Comparison of ENCODE assay signal across 15 cellular contexts in the genomic region with DNA sequence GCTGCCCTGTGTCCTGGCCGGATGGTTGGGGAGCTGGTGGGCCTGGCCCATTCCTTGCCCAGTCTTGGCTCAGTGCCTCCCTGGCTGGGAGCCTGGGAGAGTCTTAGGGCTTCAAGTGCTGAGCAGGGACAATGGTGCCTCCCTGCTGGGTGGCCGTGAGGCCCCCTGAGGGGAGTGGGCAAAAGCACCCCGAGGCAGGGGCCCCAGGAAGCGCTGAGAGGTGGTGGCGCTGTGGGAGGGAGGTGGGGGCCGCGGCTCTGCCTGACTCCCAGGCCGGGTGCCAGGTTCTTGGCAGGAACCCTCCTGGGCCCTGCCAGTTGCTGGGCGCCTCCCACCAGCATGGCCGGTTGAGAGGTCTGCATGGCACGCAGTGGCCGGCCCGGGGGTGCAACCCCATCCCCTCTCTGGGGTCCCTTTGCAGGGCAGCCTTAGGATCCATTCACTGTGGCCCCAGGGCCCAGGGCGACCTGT. TPM values are rescaled to one million over a fixed set of nuclear protein-coding genes. Genes with fewer than 3 reads are reported as not detected.
DNase-seq lines count a peak whose midpoint lies in the region; ATAC-seq and TF ChIP-seq lines count a peak whose summit lies in the region.
"Had no signal": no experiment of that assay in that cellular context is flagged by ENCODE, and none has a peak within 500 bp of the region (broad histone marks: within the 10 kb centered on the region; RNA-seq: fewer than 3 reads in every experiment).

No MANE protein-coding gene starts in this region.

- H3K4me3 Mint-ChIP-seq in Caco-2 (ENCODE audit: unreplicated experiment), result no peak overlapping the region
- no peak overlapping the region for H3K4me3 Mint-ChIP-seq in CD4-positive, alpha-beta memory T cell
- H3K4me3 Mint-ChIP-seq: activated CD4-positive, alpha-beta memory T cell treated with anti-CD3 and anti-CD28 coated beads, Interleukin-2, amount 10 ng/mL, durations not matched to agents 7 days and 5 days; activated naive CD4-positive, alpha-beta T cell treated with anti-CD3 and anti-CD28 coated beads for 36 hours; T-helper 1 cell treated with Interleukin-12 subunit alpha and Interleukin-12 subunit beta and Interleukin-4 antibody, amounts not matched to agents 30 μg/mL and 1 μg/mL, for 36 hours had no signal

- H3K27me3 Mint-ChIP-seq in Caco-2 (ENCODE audit: insufficient read depth, unreplicated experiment), result no peaks in the 10 kb centered on the region
- H3K27me3 Mint-ChIP-seq in CD4-positive, alpha-beta memory T cell, result peaks cover 2 to 4% of the 10 kb centered on the region in 2 donors

- no TSS peak for BruUV-seq in Caco-2 (replicated peaks; lab: Mats Ljungman, UMichigan)

- intact Hi-C loops in Caco-2 (cut with micrococcal nuclease; ENCODE audit: unreplicated experiment) (no loop called here), ascending aorta (cut with DNase I) (loop anchor here (10.0 kb wide), 1 partner anchor 233 kb away; the partner anchor contains the start of genes PSMA7 and SS18L1), heart right ventricle (cut with DNase I) (loop anchor here in 3 of 10 donors (2.0 to 10.0 kb wide), 4 partner anchors 25 to 1120 kb away; partner anchors contain the start of genes ADRM1 (in 1 of the 3) and EEF1A2 (in 1 of the 3)), prostate gland (cut with DNase I) (loop anchor here (2.0 kb wide), 2 partner anchors 25 to 75 kb away; partner anchors contain the start of gene ADRM1), posterior vena cava (cut with DNase I) (no loop called here)
- intact Hi-C loops in CD4-positive, alpha-beta memory T cell (cut with micrococcal nuclease), result no loop called here

- no peaks in the 10 kb centered on the region for H3K9me3 ChIP-seq in Caco-2
- no peaks in the 10 kb centered on the region for H3K9me3 ChIP-seq in ascending aorta
- H3K9me3 ChIP-seq in heart right ventricle, result no peaks in the 10 kb centered on the region
- H3K9me3 ChIP-seq in prostate gland, result no peaks in the 10 kb centered on the region
- H3K9me3 ChIP-seq in CD4-positive, alpha-beta memory T cell (ENCODE audit: control insufficient read depth in 1 of 2, low read length in 2 of 2), result no peaks in the 10 kb centered on the region
- no peaks in the 10 kb centered on the region for H3K9me3 ChIP-seq in GM23248 (ENCODE audit: low read depth)

- no peaks in the 10 kb centered on the region for H3F3A ChIP-seq in GM23248 (ENCODE audit: insufficient read depth)

- H3K27me3 ChIP-seq in Caco-2 (replicated peaks; ENCODE audit: control insufficient read depth, insufficient read depth, low read length) (no peaks in the 10 kb centered on the region), ascending aorta (no peaks in the 10 kb centered on the region), heart right ventricle (no peaks in the 10 kb centered on the region), prostate gland (replicated peaks; ENCODE audit: insufficient read depth) (no peaks in the 10 kb centered on the region), GM23248 (replicated peaks; ENCODE audit: insufficient read depth) (no peaks in the 10 kb centered on the region)
- no peaks in the 10 kb centered on the region for H3K27me3 ChIP-seq in CD4-positive, alpha-beta memory T cell (ENCODE audit: insufficient read depth, low read length)

- in situ Hi-C loops in GM23248 (cut with MboI), result loop anchor here (25.0 kb wide), 1 partner anchor 365 kb away; no protein-coding TSS in a partner anchor

- no peak for TF ChIP-seq POLR2A in prostate gland (IDR thresholded peaks at IDR 0.05)

- no peak overlapping the region for H3K4me2 ChIP-seq in GM23248 (ENCODE audit: unreplicated experiment)

- peaks cover 36% of the 10 kb centered on the region for H3K36me3 Mint-ChIP-seq in Caco-2 (ENCODE audit: insufficient read depth, unreplicated experiment)
- peaks cover 6 to 7% of the 10 kb centered on the region in 2 donors for H3K36me3 Mint-ChIP-seq in CD4-positive, alpha-beta memory T cell

- CTCF ChIA-PET in Caco-2 (lab: Charles Lee), result interaction anchor here (0.9 to 1.9 kb wide), 3 partner anchors 8 to 12 kb away, joined by 4 to 5 read pairs (median 5); no protein-coding TSS in a partner anchor
- CTCF ChIA-PET in CD4-positive, alpha-beta memory T cell (lab: Charles Lee; ENCODE audit: partially characterized antibody), result no interaction called here

- peak overlapping the region; percentile 46 to 71 for H3K27ac ChIP-seq in ascending aorta
- peak overlapping the region in 8 of 10 donors; percentile 18 to 84 (median 61) for H3K27ac ChIP-seq in heart right ventricle
- peak overlapping the region; percentile 66 to 77 for H3K27ac ChIP-seq in prostate gland
- no peak overlapping the region for H3K27ac ChIP-seq in CD4-positive, alpha-beta memory T cell (ENCODE audit: low read depth, low read length)
- no peak overlapping the region for H3K27ac ChIP-seq in GM23248

- TF ChIP-seq CTCF in Caco-2 (IDR thresholded peaks at IDR 0.05; ENCODE audit: insufficient read depth in 1 of 2, low read depth in 1 of 2, low read length in 1 of 2, severe bottlenecking in 1 of 2, unreplicated experiment in 1 of 2) (no peak), ascending aorta (IDR thresholded peaks at IDR 0.05) (no peak), heart right ventricle (IDR thresholded peaks at IDR 0.05) (no peak), prostate gland (IDR thresholded peaks at IDR 0.05) (no peak)

- WGBS in heart right ventricle, 2 donors, result 47 to 54% methylated on average over 13 to 14 of the region's 14 CpGs
- WGBS in prostate gland, result 25% methylated on average over 14 of the region's 14 CpGs
- 43 to 53% methylated on average over 11 to 13 of the region's 14 CpGs for WGBS in GM23248 (ENCODE audit: low coverage in 1 of 2, low lambda C conversion rate in 2 of 2, missing lambda C conversion rate in 2 of 2), 2 experiments

- no peak overlapping the region for H3K4me3 ChIP-seq in Caco-2 (ENCODE audit: low read depth, low read length)
- peak overlapping the region in 1 of 2 donors; percentile 6 for H3K4me3 ChIP-seq in ascending aorta
- H3K4me3 ChIP-seq in heart right ventricle, result no peak overlapping the region
- no peak overlapping the region for H3K4me3 ChIP-seq in prostate gland
- H3K4me3 ChIP-seq in CD4-positive, alpha-beta memory T cell (ENCODE audit: low read length in 2 of 2), result no peak overlapping the region
- H3K4me3 ChIP-seq in GM23248, result no peak overlapping the region

- H3K36me3 ChIP-seq in Caco-2 (ENCODE audit: control insufficient read depth, insufficient read depth, low read length), result peaks cover 1% of the 10 kb centered on the region; the same call in 1 of the 2 replicates
- H3K36me3 ChIP-seq in ascending aorta, result no peaks in the 10 kb centered on the region
- no peaks in the 10 kb centered on the region for H3K36me3 ChIP-seq in heart right ventricle
- H3K36me3 ChIP-seq in prostate gland, result no peaks in the 10 kb centered on the region
- no peaks in the 10 kb centered on the region for H3K36me3 ChIP-seq in CD4-positive, alpha-beta memory T cell (ENCODE audit: insufficient read depth, low read length)
- no peaks in the 10 kb centered on the region for H3K36me3 ChIP-seq in GM23248 (ENCODE audit: low read depth)

- peaks cover 11% of the 10 kb centered on the region; the same call in 1 of the 2 replicates for H3K79me2 ChIP-seq in GM23248 (ENCODE audit: insufficient read depth)

- peaks cover 58% of the 10 kb centered on the region for H3K4me1 ChIP-seq in Caco-2
- H3K4me1 ChIP-seq in ascending aorta, result peaks cover 14 to 38% of the 10 kb centered on the region in 2 donors
- peaks cover 10 to 82% (median 55%) of the 10 kb centered on the region in 9 donors for H3K4me1 ChIP-seq in heart right ventricle
- peaks cover 21% of the 10 kb centered on the region for H3K4me1 ChIP-seq in prostate gland (replicated peaks)
- no peaks in the 10 kb centered on the region for H3K4me1 ChIP-seq in CD4-positive, alpha-beta memory T cell (ENCODE audit: insufficient read depth, low read length)
- H3K4me1 ChIP-seq in GM23248 (ENCODE audit: insufficient read depth), result peaks cover 13% of the 10 kb centered on the region

- POLR2A ChIA-PET in Caco-2 (lab: Charles Lee), result interaction anchor here (0.9 kb wide), 1 partner anchor 9 kb away, joined by 3 read pairs; the partner anchor contains the start of gene RPS21
- POLR2A ChIA-PET in CD4-positive, alpha-beta memory T cell (lab: Charles Lee; ENCODE audit: partially characterized antibody), result interaction anchor here (2.7 kb wide), 1 partner anchor 9 kb away, joined by 7 read pairs; the partner anchor contains the start of gene RPS21

- no peaks in the 10 kb centered on the region for H4K20me1 ChIP-seq in GM23248 (ENCODE audit: insufficient read depth)

- DNase-seq in Caco-2 (no peak), ascending aorta (ENCODE audit: low spot score in 2 of 2) (no peak), heart right ventricle (peak in 1 of 2 donors; percentile 63), prostate gland (ENCODE audit: low spot score) (no peak), GM23248 (no peak), posterior vena cava (ENCODE audit: low spot score) (no peak)
- DNase-seq in CD4-positive, alpha-beta memory T cell, result no peak
- DNase-seq: activated CD4-positive, alpha-beta memory T cell treated with anti-CD3 and anti-CD28 coated beads, Interleukin-2, amount 10 ng/mL, durations not matched to agents 7 days and 5 days; activated naive CD4-positive, alpha-beta T cell treated with anti-CD3 and anti-CD28 coated beads for 36 hours; AML-193; dermis blood vessel endothelial cell had no signal

- no peaks in the 10 kb centered on the region for H3K9me2 ChIP-seq in GM23248 (ENCODE audit: insufficient read depth)

- peaks cover 12% of the 10 kb centered on the region for H3K9me3 Mint-ChIP-seq in Caco-2 (ENCODE audit: unreplicated experiment)
- H3K9me3 Mint-ChIP-seq in CD4-positive, alpha-beta memory T cell, result no peaks in the 10 kb centered on the region

- H3K27ac Mint-ChIP-seq in Caco-2 (ENCODE audit: unreplicated experiment), result peak overlapping the region; percentile 49
- H3K27ac Mint-ChIP-seq in CD4-positive, alpha-beta memory T cell, result no peak overlapping the region
- H3K27ac Mint-ChIP-seq: activated CD4-positive, alpha-beta memory T cell treated with anti-CD3 and anti-CD28 coated beads, Interleukin-2, amount 10 ng/mL, durations not matched to agents 7 days and 5 days; activated naive CD4-positive, alpha-beta T cell treated with anti-CD3 and anti-CD28 coated beads for 36 hours; T-helper 1 cell treated with Interleukin-12 subunit alpha and Interleukin-12 subunit beta and Interleukin-4 antibody, amounts not matched to agents 30 μg/mL and 1 μg/mL, for 36 hours had no signal

- ATAC-seq in heart right ventricle (peak; percentile 15 to 60 (median 42)), HG02623 (IDR thresholded peaks at IDR 0.05; ENCODE audit: unreplicated experiment) (no peak)

- H2AFZ ChIP-seq in GM23248, result no peak overlapping the region

- H3K9ac ChIP-seq in GM23248, result no peak overlapping the region

- H3K4me1 Mint-ChIP-seq in Caco-2 (ENCODE audit: low read depth, unreplicated experiment), result peaks cover 28% of the 10 kb centered on the region
- peaks cover 3 to 10% (median 6%) of the 10 kb centered on the region in 4 donors for H3K4me1 Mint-ChIP-seq in CD4-positive, alpha-beta memory T cell

RNA-seq across cellular contexts. Expression of gene RPS21, which starts 9.3 kb away (rescaled TPM):
- total RNA-seq in Caco-2 (2022), result 4,496 and 4,723 TPM in 2 replicates
- 1,828 TPM for total RNA-seq in ascending aorta
- 100 to 1,000 TPM; 512 to 811 (median 576) TPM for total RNA-seq in heart right ventricle
- 1,000 to 10,000 TPM; 1,609 to 4,111 TPM for polyA plus RNA-seq in heart right ventricle
- 1,000 to 10,000 TPM; 1,506 to 4,377 TPM for total RNA-seq in prostate gland
- 1,000 to 10,000 TPM; 3,142 to 3,368 TPM for total RNA-seq in CD4-positive, alpha-beta memory T cell
- 1,000 to 10,000 TPM; 1,968 to 2,753 TPM for polyA plus RNA-seq in CD4-positive, alpha-beta memory T cell
- total RNA-seq in GM23248 (2014; rRNA removed; shearing (Covaris generic)), result 1,039 and 1,622 TPM in 2 replicates
- polyA plus RNA-seq in GM23248 (2016; fragmentation: Nextera tagmentation; extraction: Ambion mirVana), result 566 and 639 TPM in 2 replicates
- total RNA-seq in posterior vena cava, result 1,000 to 10,000 TPM; 1,227 to 1,253 TPM

RNA-seq across cellular contexts. Expression of gene LAMA5, which starts 10.5 kb away (rescaled TPM):
- total RNA-seq in Caco-2 (2022) (1,050 and 1,125 TPM in 2 replicates), ascending aorta (469 TPM), heart right ventricle (100 to 1,000 TPM in 1 of 10 donors, 10 to 100 TPM in 9; 53.9 to 146 (median 67.2) TPM), prostate gland (100 to 1,000 TPM; 170 to 272 TPM), posterior vena cava (100 to 1,000 TPM; 131 to 183 TPM)
- polyA plus RNA-seq in heart right ventricle (100 to 1,000 TPM; 103 to 358 TPM), GM23248 (2016; fragmentation: Nextera tagmentation; extraction: Ambion mirVana) (4.3 and 6.0 TPM in 2 replicates)
- total RNA-seq in CD4-positive, alpha-beta memory T cell, result under 1 TPM in 1 of 2 experiments, not detected in 1; 0.49 TPM
- not detected for polyA plus RNA-seq in CD4-positive, alpha-beta memory T cell
- 4.5 and 13.9 TPM in 2 replicates for total RNA-seq in GM23248 (2014; rRNA removed; shearing (Covaris generic))

RNA-seq across cellular contexts. Expression of gene CABLES2, which starts 29.4 kb away (rescaled TPM):
- total RNA-seq in Caco-2 (2022), result 30.7 and 36.4 TPM in 2 replicates
- total RNA-seq in ascending aorta, result 0.43 TPM
- total RNA-seq in heart right ventricle, result 10 to 100 TPM in 2 of 10 donors, 1 to 10 TPM in 8; 5.6 to 11.9 (median 8.0) TPM
- 1 to 10 TPM; 2.9 to 6.9 TPM for polyA plus RNA-seq in heart right ventricle
- total RNA-seq in prostate gland, result 10 to 100 TPM in 1 of 2 donors, 1 to 10 TPM in 1; 4.1 to 31.3 TPM
- 1 to 10 TPM; 5.9 to 7.5 TPM for total RNA-seq in CD4-positive, alpha-beta memory T cell
- 1 to 10 TPM in 1 of 2 donors, under 1 TPM in 1; 0.45 to 1.8 TPM for polyA plus RNA-seq in CD4-positive, alpha-beta memory T cell
- 3.0 and 7.3 TPM in 2 replicates for total RNA-seq in GM23248 (2014; rRNA removed; shearing (Covaris generic))
- polyA plus RNA-seq in GM23248 (2016; fragmentation: Nextera tagmentation; extraction: Ambion mirVana), result 0.66 and 0.82 TPM in 2 replicates
- 1 to 10 TPM; 3.4 to 3.8 TPM for total RNA-seq in posterior vena cava

RNA-seq across cellular contexts. Expression of gene RBBP8NL, which starts 49.7 kb away (rescaled TPM):
- total RNA-seq in Caco-2 (2022) (39.2 and 40.5 TPM in 2 replicates), ascending aorta (not detected), heart right ventricle (not detected), prostate gland (10 to 100 TPM in 1 of 2 donors, 1 to 10 TPM in 1; 4.9 to 10.9 TPM), posterior vena cava (not detected)
- polyA plus RNA-seq in heart right ventricle (not detected), GM23248 (2016; fragmentation: Nextera tagmentation; extraction: Ambion mirVana) (not detected in 2 replicates)
- total RNA-seq in CD4-positive, alpha-beta memory T cell, result not detected
- not detected for polyA plus RNA-seq in CD4-positive, alpha-beta memory T cell
- total RNA-seq in GM23248 (2014; rRNA removed; shearing (Covaris generic)), result not detected in 2 replicates
- total RNA-seq: activated CD4-positive, alpha-beta memory T cell treated with anti-CD3 and anti-CD28 coated beads, Interleukin-2, amount 10 ng/mL, durations not matched to agents 7 days and 5 days; activated naive CD4-positive, alpha-beta T cell treated with anti-CD3 and anti-CD28 coated beads for 36 hours; dermis blood vessel endothelial cell; renal cortical epithelial cell; temporal lobe had no signal

Comparison
In these comparisons a context has a peak if more than half of its experiments do, and no peak if none do; other contexts are left out.
1. H3K27ac ChIP-seq: peak in ascending aorta (2 of 2), heart right ventricle (8 of 10) and prostate gland (2 of 2); none in CD4-positive, alpha-beta memory T cell (single experiment) and GM23248 (single experiment).
2. intact Hi-C loops: an anchor here in ascending aorta (10.0 kb wide) and prostate gland (2.0 kb wide); none called in Caco-2, CD4-positive, alpha-beta memory T cell and posterior vena cava.